Comparison of ENCODE assay signal across 26 cellular contexts in the genomic region with DNA sequence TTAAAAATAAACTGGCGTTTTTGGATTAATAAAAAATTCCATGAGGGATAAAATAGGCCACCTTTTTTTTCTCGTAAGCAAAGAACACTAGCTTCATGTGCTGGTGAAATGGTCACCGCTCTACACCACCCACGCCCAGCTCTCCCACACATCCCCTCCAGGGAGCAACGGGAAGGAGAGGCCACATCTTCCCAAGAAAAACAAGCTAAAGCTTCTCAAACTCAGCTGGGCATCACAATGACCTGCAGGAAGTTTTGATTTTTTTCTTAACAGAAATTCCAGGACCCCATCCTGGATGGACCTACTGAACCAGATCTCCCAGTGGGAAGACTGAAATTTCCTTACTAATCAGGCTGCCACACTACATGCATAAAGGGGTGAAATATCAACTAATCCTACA. TPM values are rescaled to one million over a fixed set of nuclear protein-coding genes. Genes with fewer than 3 reads are reported as not detected.
DNase-seq lines count a peak whose midpoint lies in the region; ATAC-seq and TF ChIP-seq lines count a peak whose summit lies in the region.
"Had no signal": no experiment of that assay in that cellular context is flagged by ENCODE, and none has a peak within 500 bp of the region (broad histone marks: within the 10 kb centered on the region; RNA-seq: fewer than 3 reads in every experiment).

No MANE protein-coding gene starts in this region.

- H3K9me3 Mint-ChIP-seq in brain: peaks cover 20 to 35% (median 23%) of the 10 kb centered on the region in 5 experiments
- no peaks in the 10 kb centered on the region for H3K9me3 Mint-ChIP-seq in stimulated activated naive CD8-positive, alpha-beta T cell treated with anti-CD3 and anti-CD28 coated beads, Interleukin-15, amount 100 ng/mL, for 72 hours
- H3K9me3 Mint-ChIP-seq: activated T-helper 17 cell treated with anti-CD3 and anti-CD28 coated beads, Interleukin-2, amount 50 U/mL, for 72 hours; CD4-positive, CD25-positive, alpha-beta regulatory T cell; natural killer cell treated with Interleukin-12 subunit alpha and Interleukin-12 subunit beta and Interleukin-15 and Interleukin-18, amount 100 ng/mL, for 72 hours had no signal

- H3K27me3 Mint-ChIP-seq in brain: no peaks in the 10 kb centered on the region
- H3K27me3 Mint-ChIP-seq in stimulated activated naive CD8-positive, alpha-beta T cell treated with anti-CD3 and anti-CD28 coated beads, Interleukin-15, amount 100 ng/mL, for 72 hours: no peaks in the 10 kb centered on the region
- H3K27me3 Mint-ChIP-seq: activated T-helper 17 cell treated with anti-CD3 and anti-CD28 coated beads, Interleukin-2, amount 50 U/mL, for 72 hours; CD4-positive, CD25-positive, alpha-beta regulatory T cell; natural killer cell treated with Interleukin-12 subunit alpha and Interleukin-12 subunit beta and Interleukin-15 and Interleukin-18, amount 100 ng/mL, for 72 hours had no signal

- no peak for DNase-seq in HFF-Myc (ENCODE audit: extremely low read depth, low read depth)
- no peak for DNase-seq in LoVo (ENCODE audit: low spot score)
- DNase-seq in stimulated activated naive CD8-positive, alpha-beta T cell treated with anti-CD3 and anti-CD28 coated beads, Interleukin-15, amount 100 ng/mL, for 72 hours: no peak
- no peak for DNase-seq in DMS153 treated with DMSO at 0.1 percent for 48 hours (lab: John Stamatoyannopoulos, UW; ENCODE audit: unreplicated experiment)
- DNase-seq: CD4-positive, CD25-positive, alpha-beta regulatory T cell; DMS 273 treated with DMSO at 0.1 percent for 48 hours; GDM1; H9; head of caudate nucleus; left ventricle myocardium inferior; midbrain; NCI-H2029; NCI-H2227 treated with DMSO at 0.1 percent for 48 hours; NCI-H748 treated with DMSO at 0.1 percent for 48 hours; stimulated activated CD4-positive, alpha-beta T cell treated with anti-CD3 and anti-CD28 coated beads, Interleukin-4, amount 100 ng/mL, for 24 hours; stimulated activated naive CD4-positive, alpha-beta T cell treated with Interleukin-2 at 50 U/mL for 16 hours; upper lobe of left lung had no signal

- 0 out of 2 replicates have a peak overlapping the region, but pooled peaks have one; percentile 2 for H3K4me3 ChIP-seq in HFF-Myc (replicated peaks; ENCODE audit: low read depth, low read length)
- H3K4me3 ChIP-seq: left ventricle myocardium inferior, upper lobe of left lung had no signal

- ATAC-seq in stimulated activated naive CD8-positive, alpha-beta T cell treated with anti-CD3 and anti-CD28 coated beads, Interleukin-15, amount 100 ng/mL, for 72 hours: no peak
- ATAC-seq: activated naive CD4-positive, alpha-beta T cell treated with anti-CD3 and anti-CD28 coated beads, Interleukin-2, amount 50 U/mL, for 72 hours; activated T-helper 17 cell treated with anti-CD3 and anti-CD28 coated beads, Interleukin-2, amount 50 U/mL, for 72 hours; natural killer cell treated with Interleukin-12 subunit alpha and Interleukin-12 subunit beta and Interleukin-15 and Interleukin-18, amount 100 ng/mL, for 72 hours; WTC11 had no signal

- H3K36me3 Mint-ChIP-seq in brain: peaks cover 57% of the 10 kb centered on the region

- peaks cover 74% of the 10 kb centered on the region for H3K4me1 Mint-ChIP-seq in brain
- H3K4me1 Mint-ChIP-seq in stimulated activated naive CD8-positive, alpha-beta T cell treated with anti-CD3 and anti-CD28 coated beads, Interleukin-15, amount 100 ng/mL, for 72 hours: peaks cover 41% of the 10 kb centered on the region

- H3K27me3 ChIP-seq in layer of hippocampus (ENCODE audit: control insufficient read depth, insufficient read depth, low read length): no peaks in the 10 kb centered on the region
- H3K27me3 ChIP-seq: upper lobe of left lung had no signal

- H3K27ac ChIP-seq in layer of hippocampus (ENCODE audit: low read depth, low read length) (peak overlapping the region; percentile 32), temporal lobe (ENCODE audit: low read depth, low read length) (peak overlapping the region; percentile 77)
- H3K27ac ChIP-seq: KMS-11, left ventricle myocardium inferior, upper lobe of left lung had no signal

- H3K4me3 Mint-ChIP-seq in brain: peak overlapping the region in 1 of 5 experiments; percentile 22
- no peak overlapping the region for H3K4me3 Mint-ChIP-seq in stimulated activated naive CD8-positive, alpha-beta T cell treated with anti-CD3 and anti-CD28 coated beads, Interleukin-15, amount 100 ng/mL, for 72 hours
- H3K4me3 Mint-ChIP-seq: activated T-helper 17 cell treated with anti-CD3 and anti-CD28 coated beads, Interleukin-2, amount 50 U/mL, for 72 hours; H9; natural killer cell treated with Interleukin-12 subunit alpha and Interleukin-12 subunit beta and Interleukin-15 and Interleukin-18, amount 100 ng/mL, for 72 hours; T-helper 2 cell treated with Interferon-gamma antibody and Interleukin-4, amounts not matched to agents 5 μg/mL and 100 μg/mL, for 36 hours; WTC11 had no signal

- TF ChIP-seq CTCF in HFF-Myc (IDR thresholded peaks at IDR 0.05; ENCODE audit: low read depth, low read length, missing control alignments) (no peak), brain (conservative IDR thresholded peaks at IDR 0.05) (no peak)

- H3K27ac Mint-ChIP-seq in brain: peak overlapping the region in 3 of 5 experiments; percentile 41 to 92 (median 49)
- H3K27ac Mint-ChIP-seq in stimulated activated naive CD8-positive, alpha-beta T cell treated with anti-CD3 and anti-CD28 coated beads, Interleukin-15, amount 100 ng/mL, for 72 hours: no peak overlapping the region
- H3K27ac Mint-ChIP-seq: activated naive CD4-positive, alpha-beta T cell treated with anti-CD3 and anti-CD28 coated beads, Interleukin-2, amount 50 U/mL, for 72 hours; activated T-helper 17 cell treated with anti-CD3 and anti-CD28 coated beads, Interleukin-2, amount 50 U/mL, for 72 hours; natural killer cell treated with Interleukin-12 subunit alpha and Interleukin-12 subunit beta and Interleukin-15 and Interleukin-18, amount 100 ng/mL, for 72 hours; T-helper 2 cell treated with Interferon-gamma antibody and Interleukin-4, amounts not matched to agents 5 μg/mL and 100 μg/mL, for 36 hours; WTC11 had no signal

RNA-seq across cellular contexts. Expression of gene TSPAN5, which starts 9.8 kb away (rescaled TPM):
- polyA plus RNA-seq in brain (ENCODE audit: insufficient read depth, low read depth, low replicate concordance): 18.3 TPM
- total RNA-seq in temporal lobe: 112 TPM

Comparison
In these comparisons a context has a peak if more than half of its experiments do, and no peak if none do; other contexts are left out.
1. H3K27ac Mint-ChIP-seq: peak in brain (3 of 5); none in stimulated activated naive CD8-positive, alpha-beta T cell treated with anti-CD3 and anti-CD28 coated beads, Interleukin-15, amount 100 ng/mL, for 72 hours (0 of 2).